17 cellular contexts compared by ENCODE assay signal in genomic region chr1:56452027-56453011, GRCh38.
A peak's percentile ranks its signal among the peaks of the same experiment; 100 is the strongest.
DNase-seq lines count a peak whose midpoint lies in the region; ATAC-seq, FAIRE-seq and TF ChIP-seq lines count a peak whose summit lies in the region.
"Had no signal": no experiment of that assay in that cellular context is flagged by ENCODE, and none has a peak within 500 bp of the region (broad histone marks: within the 10 kb centered on the region; RNA-seq: fewer than 3 reads in every experiment).

No MANE protein-coding gene starts in this region.

- WGBS in H1 (ENCODE audit: extremely low coverage in 1 of 2, insufficient coverage in 1 of 2, insufficient read length in 1 of 2, insufficient replicate concordance in 2 of 2, low coverage in 1 of 2, low lambda C conversion rate in 2 of 2, missing lambda C conversion rate in 1 of 2), 2 experiments = 68% methylated on average over 3 of the region's 3 CpGs; no CpG with 5 or more reads in 1 of the 2 experiments
- WGBS in lung, 2 donors = 63 to 90% methylated on average over 3 of the region's 3 CpGs
- WGBS in testis, 2 donors = 56 to 64% methylated on average over 3 of the region's 3 CpGs

- POLR2A ChIA-PET in HEK293T (lab: Yijun Ruan, JAX) = no interaction called here
- POLR2A ChIA-PET in H1 (lab: Charles Lee; ENCODE audit: partially characterized antibody) = interaction anchor here (1.3 to 2.5 kb wide), 5 partner anchors 12 to 126 kb away, joined by 3 to 16 read pairs (median 4); no protein-coding TSS in a partner anchor

- no peaks in the 10 kb centered on the region for H3K79me1 ChIP-seq in H1 (ENCODE audit: low read depth, low read length)

- H3K27ac ChIP-seq in H1 (ENCODE audit: low read depth, low read length) = no peak overlapping the region
- H3K27ac ChIP-seq in lung (ENCODE audit: low read depth in 1 of 2, low read length in 1 of 2) = peak overlapping the region; percentile 48 to 53
- H3K27ac ChIP-seq in testis = no peak overlapping the region
- H3K27ac ChIP-seq: C4-2B had no signal

- H3K23me2 ChIP-seq in H1 (ENCODE audit: low read depth, low read length) = no peaks in the 10 kb centered on the region

- TF ChIP-seq EP300 in H1 (IDR thresholded peaks at IDR 0.05; ENCODE audit: borderline replicate concordance in 1 of 2, low read depth in 2 of 2, low read length in 2 of 2) = no peak

- peak overlapping the region; percentile 80 for H2BK120ac ChIP-seq in H1 (replicated peaks; ENCODE audit: low read depth, low read length)

- no peak for TF ChIP-seq POLR2A in H1 (IDR thresholded peaks at IDR 0.05; ENCODE audit: control extremely low read depth in 1 of 2, low read depth in 2 of 2, low read length in 2 of 2)
- no peak for TF ChIP-seq POLR2A in testis (IDR thresholded peaks at IDR 0.05)

- no peaks in the 10 kb centered on the region for H3K9me3 ChIP-seq in H1 (ENCODE audit: insufficient read depth in 2 of 2, low read depth in 1 of 2, low read length in 1 of 2)
- H3K9me3 ChIP-seq in lung (ENCODE audit: control insufficient read depth in 2 of 2, insufficient read depth in 1 of 2, low read length in 1 of 2) = no peaks in the 10 kb centered on the region
- H3K9me3 ChIP-seq in testis = no peaks in the 10 kb centered on the region
- H3K9me3 ChIP-seq: SK-N-SH had no signal

- H4K20me1 ChIP-seq in H1 (replicated peaks in 1 of 2; ENCODE audit: control insufficient read depth in 1 of 2, insufficient read depth in 2 of 2, low read length in 2 of 2) = no peaks in the 10 kb centered on the region

- H2BK5ac ChIP-seq in H1 (ENCODE audit: low read depth, low read length) = peak overlapping the region; percentile 26; the same call in 1 of the 2 replicates

- H3K27me3 ChIP-seq in H1 (replicated peaks in 1 of 4; ENCODE audit: control insufficient read depth in 3 of 4, extremely low read depth in 1 of 4, insufficient read depth in 3 of 4, low read length in 3 of 4) = peaks cover 0 to 2% (median 0%) of the 10 kb centered on the region in 4 experiments; a peak in 1 of 7 replicates
- no peaks in the 10 kb centered on the region for H3K27me3 ChIP-seq in lung (ENCODE audit: control insufficient read depth, insufficient read depth)
- H3K27me3 ChIP-seq in testis = no peaks in the 10 kb centered on the region

- H3K36me3 Mint-ChIP-seq in natural killer cell treated with Interleukin-12 subunit alpha and Interleukin-12 subunit beta and Interleukin-15 and Interleukin-18, amount 100 ng/mL, for 72 hours = no peaks in the 10 kb centered on the region
- H3K36me3 Mint-ChIP-seq: activated naive CD4-positive, alpha-beta T cell treated with anti-CD3 and anti-CD28 coated beads, Interleukin-2, amount 50 U/mL, for 24 hours had no signal

- H3K18ac ChIP-seq in H1 (ENCODE audit: extremely low read depth, low read length) = peak overlapping the region; percentile 91

- peak overlapping the region; percentile 86 for H2BK20ac ChIP-seq in H1 (ENCODE audit: low read length)

- no peak overlapping the region for H3K14ac ChIP-seq in H1 (ENCODE audit: insufficient read length)

- H3K9ac ChIP-seq in H1 (replicated peaks in 1 of 4; ENCODE audit: extremely low read depth in 1 of 4, low read depth in 3 of 4, low read length in 3 of 4) = no peak overlapping the region
- H3K9ac ChIP-seq: SK-N-SH had no signal

- H3K4me3 ChIP-seq in H1 (ENCODE audit: extremely low read depth in 1 of 4, insufficient read depth in 2 of 4, low read depth in 3 of 4, low read length in 4 of 4) = no peak overlapping the region
- no peak overlapping the region for H3K4me3 ChIP-seq in lung
- no peak overlapping the region for H3K4me3 ChIP-seq in testis

- no peak overlapping the region for H3K56ac ChIP-seq in H1 (replicated peaks; ENCODE audit: insufficient read length, low read depth, low read length)

- FAIRE-seq in H1 (lab: Jason Lieb, UNC) = no peak
- FAIRE-seq: GM18507 had no signal

- H2BK15ac ChIP-seq in H1 (ENCODE audit: low read length) = no peak overlapping the region

- H3K36me3 ChIP-seq in H1 (ENCODE audit: control insufficient read depth in 2 of 4, insufficient read depth in 4 of 4, low read length in 3 of 4) = no peaks in the 10 kb centered on the region
- no peaks in the 10 kb centered on the region for H3K36me3 ChIP-seq in lung (ENCODE audit: control insufficient read depth in 2 of 2, insufficient read depth in 2 of 2, low read length in 2 of 2)
- H3K36me3 ChIP-seq in testis (ENCODE audit: low read depth, missing control alignments) = no peaks in the 10 kb centered on the region

- H3K27me3 Mint-ChIP-seq in natural killer cell treated with Interleukin-12 subunit alpha and Interleukin-12 subunit beta and Interleukin-15 and Interleukin-18, amount 100 ng/mL, for 72 hours = peaks cover 4 to 7% of the 10 kb centered on the region in 2 donors
- H3K27me3 Mint-ChIP-seq: activated naive CD4-positive, alpha-beta T cell treated with anti-CD3 and anti-CD28 coated beads, Interleukin-2, amount 50 U/mL, for 24 hours had no signal

- H3K4me2 ChIP-seq in H1 (ENCODE audit: insufficient read depth in 1 of 2, low read depth in 2 of 2, low read length in 2 of 2) = peak overlapping the region in 1 of 2 experiments; percentile 60; a peak in 2 of 4 replicates
- H3K4me2 ChIP-seq: SK-N-SH had no signal

- no peak overlapping the region for H3K27ac Mint-ChIP-seq in natural killer cell treated with Interleukin-12 subunit alpha and Interleukin-12 subunit beta and Interleukin-15 and Interleukin-18, amount 100 ng/mL, for 72 hours
- H3K27ac Mint-ChIP-seq: activated naive CD4-positive, alpha-beta T cell treated with anti-CD3 and anti-CD28 coated beads, Interleukin-2, amount 50 U/mL, for 24 hours had no signal

- no peak for TF ChIP-seq RAD21 in H1 (IDR thresholded peaks at IDR 0.05 in 1 of 2, conservative IDR thresholded peaks at IDR 0.05 in 1 of 2; ENCODE audit: low read depth in 2 of 2, low read length in 2 of 2)

- DNase-seq in HEK293T (ENCODE audit: extremely low spot score) (no peak), H1 (ENCODE audit: low read depth in 1 of 2, low spot score in 2 of 2) (no peak), lung (ENCODE audit: low spot score) (no peak), testis (peak; percentile 72), head of caudate nucleus (no peak), dedifferentiated amniotic fluid mesenchymal stem cell (ENCODE audit: extremely low spot score) (no peak), left lobe of liver (ENCODE audit: low spot score) (no peak)
- no peak for DNase-seq in natural killer cell treated with Interleukin-12 subunit alpha and Interleukin-12 subunit beta and Interleukin-15 and Interleukin-18, amount 100 ng/mL, for 72 hours (ENCODE audit: low spot score)
- DNase-seq: cerebellar nuclear complex; GDM1; HCEC 1CT; stimulated activated CD4-positive, alpha-beta T cell treated with anti-CD3 and anti-CD28 coated beads, Interleukin-4, amount 100 ng/mL, for 1 hour had no signal

- H4K8ac ChIP-seq in H1 (ENCODE audit: extremely low read depth, insufficient read depth, low read length) = no peak overlapping the region

- ATAC-seq in lung (ENCODE audit: insufficient read depth, low FRiP score) (no peak), left lobe of liver (no peak)
- ATAC-seq in natural killer cell treated with Interleukin-12 subunit alpha and Interleukin-12 subunit beta and Interleukin-15 and Interleukin-18, amount 100 ng/mL, for 72 hours = no peak
- ATAC-seq: esophagus mucosa had no signal

- CTCF ChIA-PET in HEK293T (lab: Yijun Ruan, JAX) = interaction anchor here (0.7 kb wide), 1 partner anchor 585 kb away, joined by 3 read pairs; no protein-coding TSS in a partner anchor
- CTCF ChIA-PET in H1 (lab: Charles Lee; ENCODE audit: partially characterized antibody) = interaction anchor here (0.6 to 1.4 kb wide), 6 partner anchors 18 to 1252 kb away, joined by 3 to 5 read pairs (median 3); no protein-coding TSS in a partner anchor

- H3K23ac ChIP-seq in H1 (ENCODE audit: insufficient read length) = no peak overlapping the region

- H2AK5ac ChIP-seq in H1 (ENCODE audit: low read depth, low read length) = peak overlapping the region; percentile 92; the same call in 1 of the 2 replicates

- no peak overlapping the region for H3K4me3 Mint-ChIP-seq in natural killer cell treated with Interleukin-12 subunit alpha and Interleukin-12 subunit beta and Interleukin-15 and Interleukin-18, amount 100 ng/mL, for 72 hours
- H3K4me3 Mint-ChIP-seq: activated naive CD4-positive, alpha-beta T cell treated with anti-CD3 and anti-CD28 coated beads, Interleukin-2, amount 50 U/mL, for 24 hours had no signal

- H3K4me1 Mint-ChIP-seq in natural killer cell treated with Interleukin-12 subunit alpha and Interleukin-12 subunit beta and Interleukin-15 and Interleukin-18, amount 100 ng/mL, for 72 hours (ENCODE audit: low read depth in 2 of 2) = no peaks in the 10 kb centered on the region
- H3K4me1 Mint-ChIP-seq: activated naive CD4-positive, alpha-beta T cell treated with anti-CD3 and anti-CD28 coated beads, Interleukin-2, amount 50 U/mL, for 24 hours had no signal

- H4K5ac ChIP-seq in H1 (ENCODE audit: insufficient read length, low read depth, low read length) = peak overlapping the region; percentile 31

- intact Hi-C loops in testis (cut with DNase I; ENCODE audit: low total_unique reads) (no loop called here), head of caudate nucleus (cut with DNase I) (no loop called here)

- H2AFZ ChIP-seq in H1 (ENCODE audit: low read length) = no peak overlapping the region

- TF ChIP-seq CTCF in H1 (IDR thresholded peaks at IDR 0.05; ENCODE audit: control extremely low read depth in 1 of 3, insufficient read depth in 1 of 3, low read depth in 1 of 3, low read length in 3 of 3) (no peak), lung (IDR thresholded peaks at IDR 0.05; ENCODE audit: control extremely low read depth, extremely low read depth) (no peak), testis (IDR thresholded peaks at IDR 0.05) (no peak)

- no peak overlapping the region for H3K4ac ChIP-seq in H1 (replicated peaks; ENCODE audit: insufficient read length, low read depth, low read length)

- H3K79me2 ChIP-seq in H1 (ENCODE audit: control insufficient read depth in 1 of 2, insufficient read depth in 2 of 2, low read length in 2 of 2) = no peaks in the 10 kb centered on the region

- peak overlapping the region; percentile 76 for H4K91ac ChIP-seq in H1 (replicated peaks; ENCODE audit: insufficient read length, low read length)

- peak overlapping the region; percentile 97 for H2BK12ac ChIP-seq in H1 (ENCODE audit: low read depth, low read length)

- H3K4me1 ChIP-seq in H1 (replicated peaks in 1 of 4; ENCODE audit: control insufficient read depth in 3 of 4, insufficient read depth in 4 of 4, low read length in 3 of 4) (peaks cover 11 to 31% (median 26%) of the 10 kb centered on the region in 4 experiments), lung (ENCODE audit: control insufficient read depth in 2 of 2, insufficient read depth in 2 of 2, low read length in 2 of 2) (peaks cover 7 to 20% of the 10 kb centered on the region in 2 donors), testis (peaks cover 5% of the 10 kb centered on the region)

- H3K9me3 Mint-ChIP-seq in natural killer cell treated with Interleukin-12 subunit alpha and Interleukin-12 subunit beta and Interleukin-15 and Interleukin-18, amount 100 ng/mL, for 72 hours = no peaks in the 10 kb centered on the region
- H3K9me3 Mint-ChIP-seq: activated naive CD4-positive, alpha-beta T cell treated with anti-CD3 and anti-CD28 coated beads, Interleukin-2, amount 50 U/mL, for 24 hours had no signal

TF ChIP-seq in HEK293T, 16 proteins besides CTCF, POLR2A, EP300 and RAD21 (continues in another document):
- TF ChIP-seq BHLHE40 (IDR thresholded peaks at IDR 0.05; ENCODE audit: borderline replicate concordance) = no peak

TF ChIP-seq in H1, 55 proteins besides CTCF, POLR2A, EP300 and RAD21 (continues in another document):
- peak; percentile 20 for TF ChIP-seq ASH2L (IDR thresholded peaks at IDR 0.05; ENCODE audit: low read length)

Comparison
In these comparisons a context has a peak if more than half of its experiments do, and no peak if none do; other contexts are left out.
1. H3K27ac ChIP-seq: peak in lung (2 of 2); none in H1 (single experiment) and testis (0 of 2).